18 cellular contexts compared by ENCODE assay signal in genomic region chr4:65747386-65747785, GRCh38.
"Had no signal": no experiment of that assay in that cellular context is flagged by ENCODE, and none has a peak within 500 bp of the region (broad histone marks: within the 10 kb centered on the region; RNA-seq: fewer than 3 reads in every experiment).

No MANE protein-coding gene starts in this region.

- DNase-seq: activated CD4-positive, alpha-beta T cell treated with anti-CD3 and anti-CD28 coated beads, Interleukin-2, amount 10 ng/mL, durations not matched to agents 24 days and 14 days; activated CD8-positive, alpha-beta memory T cell treated with anti-CD3 and anti-CD28 coated beads, Interleukin-2, amount 10 ng/mL, durations not matched to agents 7 days and 5 days; activated CD8-positive, alpha-beta T cell treated with anti-CD3 and anti-CD28 coated beads for 36 hours; activated gamma-delta T cell; activated naive CD4-positive, alpha-beta T cell treated with anti-CD3 and anti-CD28 coated beads, Interleukin-2, amount 50 U/mL, for 16 hours; activated naive CD8-positive, alpha-beta T cell treated with anti-CD3 and anti-CD28 coated beads, Interleukin-2, amount 50 U/mL, for 24 hours; aorta; central memory CD4-positive, alpha-beta T cell; dorsolateral prefrontal cortex; glutamatergic neuron; left ventricle myocardium inferior; natural killer cell; pancreas; psoas muscle; right cardiac atrium; stimulated activated CD4-positive, alpha-beta T cell treated with anti-CD3 and anti-CD28 coated beads, Interleukin-1b, Interleukin-23, amount 100 ng/mL, for 48 hours; T-cell; tibial artery had no signal
